In the genomic region with DNA sequence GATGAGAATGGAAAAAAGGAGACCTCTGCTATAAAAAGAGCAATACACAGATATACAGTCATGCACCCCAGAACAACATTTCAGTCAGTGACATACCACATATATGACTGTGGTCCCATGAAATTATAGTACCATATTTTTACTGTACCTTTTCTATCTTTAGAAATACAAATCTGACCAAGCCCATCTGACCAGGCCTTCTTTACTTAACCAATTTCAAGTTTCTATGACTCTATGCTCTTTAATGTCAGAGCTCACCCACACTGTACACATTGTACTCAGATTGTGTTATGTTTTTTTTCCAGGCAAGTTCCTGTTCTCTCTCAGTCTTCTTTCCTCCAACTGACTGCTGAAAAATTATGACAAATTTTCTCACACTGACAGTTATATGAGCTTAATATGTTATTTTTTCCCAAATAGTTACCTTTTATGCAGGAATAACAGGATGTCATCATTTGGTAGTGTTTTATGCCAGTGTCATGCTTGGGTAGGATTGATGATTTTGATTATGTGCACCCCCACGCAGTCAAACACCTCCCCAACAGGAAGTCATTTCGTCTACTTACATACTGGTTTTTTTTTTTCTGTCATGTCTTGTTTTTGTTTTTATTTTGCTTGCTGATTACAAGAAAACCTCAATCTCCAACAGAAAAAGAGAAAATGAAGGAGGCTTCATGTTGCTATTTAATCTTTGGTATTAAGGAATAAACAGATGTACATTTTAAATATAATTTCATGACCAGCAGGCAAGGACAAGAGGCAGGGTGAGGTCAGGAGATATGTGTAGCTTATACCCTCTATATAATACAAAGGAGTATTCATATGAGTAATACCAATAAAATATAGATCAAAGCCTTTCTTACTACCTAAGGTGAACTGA, we compare ENCODE assay signal across 1 cellular context.
TF ChIP-seq lines count a peak whose summit lies in the region.

No MANE protein-coding gene starts in this region.

TF ChIP-seq in GM23338, 12 proteins besides CTCF, POLR2A, EP300 and RAD21 (continued from another document):
- TF ChIP-seq, protein P1, sequence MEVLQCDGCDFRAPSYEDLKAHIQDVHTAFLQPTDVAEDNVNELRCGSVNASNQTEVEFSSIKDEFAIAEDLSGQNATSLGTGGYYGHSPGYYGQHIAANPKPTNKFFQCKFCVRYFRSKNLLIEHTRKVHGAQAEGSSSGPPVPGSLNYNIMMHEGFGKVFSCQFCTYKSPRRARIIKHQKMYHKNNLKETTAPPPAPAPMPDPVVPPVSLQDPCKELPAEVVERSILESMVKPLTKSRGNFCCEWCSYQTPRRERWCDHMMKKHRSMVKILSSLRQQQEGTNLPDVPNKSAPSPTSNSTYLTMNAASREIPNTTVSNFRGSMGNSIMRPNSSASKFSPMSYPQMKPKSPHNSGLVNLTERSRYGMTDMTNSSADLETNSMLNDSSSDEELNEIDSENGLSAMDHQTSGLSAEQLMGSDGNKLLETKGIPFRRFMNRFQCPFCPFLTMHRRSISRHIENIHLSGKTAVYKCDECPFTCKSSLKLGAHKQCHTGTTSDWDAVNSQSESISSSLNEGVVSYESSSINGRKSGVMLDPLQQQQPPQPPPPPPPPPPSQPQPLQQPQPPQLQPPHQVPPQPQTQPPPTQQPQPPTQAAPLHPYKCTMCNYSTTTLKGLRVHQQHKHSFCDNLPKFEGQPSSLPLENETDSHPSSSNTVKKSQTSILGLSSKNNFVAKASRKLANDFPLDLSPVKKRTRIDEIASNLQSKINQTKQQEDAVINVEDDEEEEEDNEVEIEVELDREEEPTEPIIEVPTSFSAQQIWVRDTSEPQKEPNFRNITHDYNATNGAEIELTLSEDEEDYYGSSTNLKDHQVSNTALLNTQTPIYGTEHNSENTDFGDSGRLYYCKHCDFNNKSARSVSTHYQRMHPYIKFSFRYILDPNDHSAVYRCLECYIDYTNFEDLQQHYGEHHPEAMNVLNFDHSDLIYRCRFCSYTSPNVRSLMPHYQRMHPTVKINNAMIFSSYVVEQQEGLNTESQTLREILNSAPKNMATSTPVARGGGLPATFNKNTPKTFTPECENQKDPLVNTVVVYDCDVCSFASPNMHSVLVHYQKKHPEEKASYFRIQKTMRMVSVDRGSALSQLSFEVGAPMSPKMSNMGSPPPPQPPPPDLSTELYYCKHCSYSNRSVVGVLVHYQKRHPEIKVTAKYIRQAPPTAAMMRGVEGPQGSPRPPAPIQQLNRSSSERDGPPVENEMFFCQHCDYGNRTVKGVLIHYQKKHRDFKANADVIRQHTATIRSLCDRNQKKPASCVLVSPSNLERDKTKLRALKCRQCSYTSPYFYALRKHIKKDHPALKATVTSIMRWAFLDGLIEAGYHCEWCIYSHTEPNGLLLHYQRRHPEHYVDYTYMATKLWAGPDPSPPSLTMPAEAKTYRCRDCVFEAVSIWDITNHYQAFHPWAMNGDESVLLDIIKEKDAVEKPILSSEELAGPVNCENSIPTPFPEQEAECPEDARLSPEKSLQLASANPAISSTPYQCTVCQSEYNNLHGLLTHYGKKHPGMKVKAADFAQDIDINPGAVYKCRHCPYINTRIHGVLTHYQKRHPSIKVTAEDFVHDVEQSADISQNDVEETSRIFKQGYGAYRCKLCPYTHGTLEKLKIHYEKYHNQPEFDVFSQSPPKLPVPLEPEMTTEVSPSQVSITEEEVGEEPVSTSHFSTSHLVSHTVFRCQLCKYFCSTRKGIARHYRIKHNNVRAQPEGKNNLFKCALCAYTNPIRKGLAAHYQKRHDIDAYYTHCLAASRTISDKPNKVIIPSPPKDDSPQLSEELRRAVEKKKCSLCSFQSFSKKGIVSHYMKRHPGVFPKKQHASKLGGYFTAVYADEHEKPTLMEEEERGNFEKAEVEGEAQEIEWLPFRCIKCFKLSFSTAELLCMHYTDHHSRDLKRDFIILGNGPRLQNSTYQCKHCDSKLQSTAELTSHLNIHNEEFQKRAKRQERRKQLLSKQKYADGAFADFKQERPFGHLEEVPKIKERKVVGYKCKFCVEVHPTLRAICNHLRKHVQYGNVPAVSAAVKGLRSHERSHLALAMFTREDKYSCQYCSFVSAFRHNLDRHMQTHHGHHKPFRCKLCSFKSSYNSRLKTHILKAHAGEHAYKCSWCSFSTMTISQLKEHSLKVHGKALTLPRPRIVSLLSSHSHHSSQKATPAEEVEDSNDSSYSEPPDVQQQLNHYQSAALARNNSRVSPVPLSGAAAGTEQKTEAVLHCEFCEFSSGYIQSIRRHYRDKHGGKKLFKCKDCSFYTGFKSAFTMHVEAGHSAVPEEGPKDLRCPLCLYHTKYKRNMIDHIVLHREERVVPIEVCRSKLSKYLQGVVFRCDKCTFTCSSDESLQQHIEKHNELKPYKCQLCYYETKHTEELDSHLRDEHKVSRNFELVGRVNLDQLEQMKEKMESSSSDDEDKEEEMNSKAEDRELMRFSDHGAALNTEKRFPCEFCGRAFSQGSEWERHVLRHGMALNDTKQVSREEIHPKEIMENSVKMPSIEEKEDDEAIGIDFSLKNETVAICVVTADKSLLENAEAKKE (CRISPR knock-in tag; IDR thresholded peaks at IDR 0.05), result no peak
- TF ChIP-seq EZH2 (IDR thresholded peaks at IDR 0.05; ENCODE audit: low read depth, unreplicated experiment), result no peak
- TF ChIP-seq, protein P2, sequence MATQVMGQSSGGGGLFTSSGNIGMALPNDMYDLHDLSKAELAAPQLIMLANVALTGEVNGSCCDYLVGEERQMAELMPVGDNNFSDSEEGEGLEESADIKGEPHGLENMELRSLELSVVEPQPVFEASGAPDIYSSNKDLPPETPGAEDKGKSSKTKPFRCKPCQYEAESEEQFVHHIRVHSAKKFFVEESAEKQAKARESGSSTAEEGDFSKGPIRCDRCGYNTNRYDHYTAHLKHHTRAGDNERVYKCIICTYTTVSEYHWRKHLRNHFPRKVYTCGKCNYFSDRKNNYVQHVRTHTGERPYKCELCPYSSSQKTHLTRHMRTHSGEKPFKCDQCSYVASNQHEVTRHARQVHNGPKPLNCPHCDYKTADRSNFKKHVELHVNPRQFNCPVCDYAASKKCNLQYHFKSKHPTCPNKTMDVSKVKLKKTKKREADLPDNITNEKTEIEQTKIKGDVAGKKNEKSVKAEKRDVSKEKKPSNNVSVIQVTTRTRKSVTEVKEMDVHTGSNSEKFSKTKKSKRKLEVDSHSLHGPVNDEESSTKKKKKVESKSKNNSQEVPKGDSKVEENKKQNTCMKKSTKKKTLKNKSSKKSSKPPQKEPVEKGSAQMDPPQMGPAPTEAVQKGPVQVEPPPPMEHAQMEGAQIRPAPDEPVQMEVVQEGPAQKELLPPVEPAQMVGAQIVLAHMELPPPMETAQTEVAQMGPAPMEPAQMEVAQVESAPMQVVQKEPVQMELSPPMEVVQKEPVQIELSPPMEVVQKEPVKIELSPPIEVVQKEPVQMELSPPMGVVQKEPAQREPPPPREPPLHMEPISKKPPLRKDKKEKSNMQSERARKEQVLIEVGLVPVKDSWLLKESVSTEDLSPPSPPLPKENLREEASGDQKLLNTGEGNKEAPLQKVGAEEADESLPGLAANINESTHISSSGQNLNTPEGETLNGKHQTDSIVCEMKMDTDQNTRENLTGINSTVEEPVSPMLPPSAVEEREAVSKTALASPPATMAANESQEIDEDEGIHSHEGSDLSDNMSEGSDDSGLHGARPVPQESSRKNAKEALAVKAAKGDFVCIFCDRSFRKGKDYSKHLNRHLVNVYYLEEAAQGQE (IDR thresholded peaks at IDR 0.05; ENCODE audit: unreplicated experiment), result no peak
- no peak for TF ChIP-seq ZNF331 (CRISPR knock-in tag; IDR thresholded peaks at IDR 0.05; ENCODE audit: low read depth)
- no peak for TF ChIP-seq STAT1 (IDR thresholded peaks at IDR 0.05; ENCODE audit: unreplicated experiment)
- no peak for TF ChIP-seq ZNF114 (CRISPR knock-in tag; IDR thresholded peaks at IDR 0.05)
- TF ChIP-seq JUNB (IDR thresholded peaks at IDR 0.05; ENCODE audit: unreplicated experiment), result no peak
- no peak for TF ChIP-seq EZH2phosphoT487 (IDR thresholded peaks at IDR 0.05; ENCODE audit: unreplicated experiment)
- TF ChIP-seq CREB1 (CRISPR knock-in tag; IDR thresholded peaks at IDR 0.05; ENCODE audit: low read depth), result no peak
